8 cellular contexts compared by ENCODE assay signal in genomic region chr17:81927145-81927652, GRCh38. TPM values are rescaled to one million over a fixed set of nuclear protein-coding genes. Genes with fewer than 3 reads are reported as not detected.
DNase-seq lines count a peak whose midpoint lies in the region; ATAC-seq, FAIRE-seq and TF ChIP-seq lines count a peak whose summit lies in the region.

No MANE protein-coding gene starts in this region.

- no peak overlapping the region for H3K27ac Mint-ChIP-seq in activated CD4-positive, alpha-beta T cell treated with anti-CD3 and anti-CD28 coated beads, Interleukin-2, amount 10 ng/mL, durations not matched to agents 24 days and 14 days
- H3K27ac Mint-ChIP-seq in activated naive CD8-positive, alpha-beta T cell treated with anti-CD3 and anti-CD28 coated beads, Interleukin-2, amount 10 ng/mL, durations not matched to agents 7 days and 5 days: no peak overlapping the region

- H3K4me1 ChIP-seq in kidney (ENCODE audit: control insufficient read depth in 1 of 2, insufficient read depth in 1 of 2, low read depth in 1 of 2, low read length in 2 of 2): peaks cover 23 to 37% of the 10 kb centered on the region in 2 donors
- H3K4me1 ChIP-seq in transverse colon: peaks cover 34 to 64% (median 57%) of the 10 kb centered on the region in 4 donors

- ATAC-seq in HG03097 (IDR thresholded peaks at IDR 0.05; ENCODE audit: low FRiP score, unreplicated experiment) (peak; percentile 7), sciatic nerve (no peak)
- peak; percentile 4 for ATAC-seq in activated naive CD8-positive, alpha-beta T cell treated with anti-CD3 and anti-CD28 coated beads, Interleukin-2, amount 10 ng/mL, durations not matched to agents 7 days and 5 days (ENCODE audit: low read depth)

- WGBS in transverse colon (ENCODE audit: low coverage in 1 of 2), 2 donors: 0% methylated on average over 8 of the region's 80 CpGs; no CpG with 5 or more reads in 1 of the 2 donors

- peaks cover 17% of the 10 kb centered on the region for H3K27me3 ChIP-seq in transverse colon

- TF ChIP-seq POLR2A in transverse colon (IDR thresholded peaks at IDR 0.05): no peak

- peak overlapping the region; percentile 25 to 80 for H3K9ac ChIP-seq in kidney (ENCODE audit: low read length in 2 of 2)

- POLR2A ChIA-PET in activated naive CD8-positive, alpha-beta T cell treated with anti-CD3 and anti-CD28 coated beads, Interleukin-2, amount 10 ng/mL, durations not matched to agents 7 days and 5 days (lab: Charles Lee): interaction anchor here (0.5 to 3.7 kb wide), 14 partner anchors 9 to 119 kb away, joined by 3 to 20 read pairs (median 4); partner anchors contain the start of genes ALYREF, ANAPC11, ARHGDIA and DCXR

- H3K4me3 Mint-ChIP-seq in activated CD4-positive, alpha-beta T cell treated with anti-CD3 and anti-CD28 coated beads, Interleukin-2, amount 10 ng/mL, durations not matched to agents 24 days and 14 days: peak overlapping the region; percentile 73
- H3K4me3 Mint-ChIP-seq in activated naive CD8-positive, alpha-beta T cell treated with anti-CD3 and anti-CD28 coated beads, Interleukin-2, amount 10 ng/mL, durations not matched to agents 7 days and 5 days: no peak overlapping the region

- no peak for TF ChIP-seq CTCF in kidney (IDR thresholded peaks at IDR 0.05; ENCODE audit: borderline replicate concordance, extremely low read depth, insufficient read depth)
- TF ChIP-seq CTCF in transverse colon (IDR thresholded peaks at IDR 0.05): no peak

- intact Hi-C loops in activated CD4-positive, alpha-beta T cell treated with anti-CD3 and anti-CD28 coated beads, Interleukin-2, amount 10 ng/mL, durations not matched to agents 24 days and 14 days (cut with micrococcal nuclease): loop anchor here (2.0 to 5.0 kb wide), 3 partner anchors 16 to 94 kb away; partner anchors contain the start of genes ARHGDIA, MCRIP1 and PCYT2
- intact Hi-C loops in kidney (cut with DNase I): no loop called here
- intact Hi-C loops in transverse colon (cut with DNase I; ENCODE audit: low total_unique reads): no loop called here
- intact Hi-C loops in sciatic nerve (cut with DNase I): no loop called here

- H3K9me3 ChIP-seq in kidney (ENCODE audit: control insufficient read depth in 1 of 2, low read length in 2 of 2): no peaks in the 10 kb centered on the region
- no peaks in the 10 kb centered on the region for H3K9me3 ChIP-seq in transverse colon

- H3K4me3 ChIP-seq in kidney (ENCODE audit: low read length in 2 of 2) (peak overlapping the region; percentile 59 to 68), transverse colon (peak overlapping the region; percentile 71 to 99 (median 82))

- peaks cover 6% of the 10 kb centered on the region for H3K36me3 Mint-ChIP-seq in activated CD4-positive, alpha-beta T cell treated with anti-CD3 and anti-CD28 coated beads, Interleukin-2, amount 10 ng/mL, durations not matched to agents 24 days and 14 days (ENCODE audit: low read depth)
- H3K36me3 Mint-ChIP-seq in activated naive CD8-positive, alpha-beta T cell treated with anti-CD3 and anti-CD28 coated beads, Interleukin-2, amount 10 ng/mL, durations not matched to agents 7 days and 5 days: no peaks in the 10 kb centered on the region

- no peaks in the 10 kb centered on the region for H3K9me3 Mint-ChIP-seq in activated CD4-positive, alpha-beta T cell treated with anti-CD3 and anti-CD28 coated beads, Interleukin-2, amount 10 ng/mL, durations not matched to agents 24 days and 14 days
- H3K9me3 Mint-ChIP-seq in activated naive CD8-positive, alpha-beta T cell treated with anti-CD3 and anti-CD28 coated beads, Interleukin-2, amount 10 ng/mL, durations not matched to agents 7 days and 5 days: no peaks in the 10 kb centered on the region

- peaks cover 26% of the 10 kb centered on the region for H3K4me1 Mint-ChIP-seq in activated CD4-positive, alpha-beta T cell treated with anti-CD3 and anti-CD28 coated beads, Interleukin-2, amount 10 ng/mL, durations not matched to agents 24 days and 14 days
- H3K4me1 Mint-ChIP-seq in activated naive CD8-positive, alpha-beta T cell treated with anti-CD3 and anti-CD28 coated beads, Interleukin-2, amount 10 ng/mL, durations not matched to agents 7 days and 5 days: peaks cover 15% of the 10 kb centered on the region

- peaks cover 6% of the 10 kb centered on the region for H3K27me3 Mint-ChIP-seq in activated CD4-positive, alpha-beta T cell treated with anti-CD3 and anti-CD28 coated beads, Interleukin-2, amount 10 ng/mL, durations not matched to agents 24 days and 14 days
- no peaks in the 10 kb centered on the region for H3K27me3 Mint-ChIP-seq in activated naive CD8-positive, alpha-beta T cell treated with anti-CD3 and anti-CD28 coated beads, Interleukin-2, amount 10 ng/mL, durations not matched to agents 7 days and 5 days

- H3K27ac ChIP-seq in kidney (ENCODE audit: low read depth in 2 of 2, low read length in 2 of 2): peak overlapping the region; percentile 78 to 91
- peak overlapping the region; percentile 97 to 99 (median 97) for H3K27ac ChIP-seq in transverse colon

- DNase-seq in activated CD4-positive, alpha-beta T cell treated with anti-CD3 and anti-CD28 coated beads, Interleukin-2, amount 10 ng/mL, durations not matched to agents 24 days and 14 days: no peak
- DNase-seq in activated CD4-positive, alpha-beta T cell treated with anti-CD3 and anti-CD28 coated beads, Interleukin-2, amount 50 U/mL, for 48 hours: no peak
- DNase-seq in activated naive CD8-positive, alpha-beta T cell treated with anti-CD3 and anti-CD28 coated beads, Interleukin-2, amount 10 ng/mL, durations not matched to agents 7 days and 5 days: no peak
- DNase-seq in kidney (no peak), transverse colon (no peak), sciatic nerve (ENCODE audit: low spot score) (no peak), superior temporal gyrus (ENCODE audit: extremely low spot score) (no peak)

- in situ Hi-C loops in transverse colon (cut with MboI; ENCODE audit: low pct_ligation_motif_present in 1 of 4, low pct_unique_long_range_greater_than_20kb in 1 of 4, low sequenced_read_pairs in 3 of 4): no loop called here

- no peak for TF ChIP-seq EP300 in transverse colon (IDR thresholded peaks at IDR 0.05; ENCODE audit: low read depth)

- H3K36me3 ChIP-seq in kidney (ENCODE audit: control insufficient read depth in 1 of 2, insufficient read depth in 2 of 2, low read length in 2 of 2): peaks cover 2% of the 10 kb centered on the region in 2 donors
- H3K36me3 ChIP-seq in transverse colon: peaks cover 0 to 6% (median under 1%) of the 10 kb centered on the region in 4 donors

- no peak for FAIRE-seq in kidney (lab: Jason Lieb, UNC)

RNA-seq across cellular contexts. Expression of gene MAFG, which starts 0.3 kb away (rescaled TPM):
- total RNA-seq in activated CD4-positive, alpha-beta T cell treated with anti-CD3 and anti-CD28 coated beads, Interleukin-2, amount 10 ng/mL, durations not matched to agents 24 days and 14 days: 32.5 and 33.3 TPM in 2 replicates
- total RNA-seq in activated naive CD8-positive, alpha-beta T cell treated with anti-CD3 and anti-CD28 coated beads, Interleukin-2, amount 10 ng/mL, durations not matched to agents 7 days and 5 days: 10 to 100 TPM; 18.3 to 20.4 TPM
- total RNA-seq in kidney: 18.2 TPM
- polyA plus RNA-seq in kidney (ENCODE audit: insufficient read depth, low read depth, low replicate concordance): 8.3 TPM
- 10 to 100 TPM; 22.4 to 34.4 (median 24.3) TPM for total RNA-seq in transverse colon
- total RNA-seq in sciatic nerve: 27.8 TPM

RNA-seq across cellular contexts. Expression of gene SIRT7, which starts 9.2 kb away (rescaled TPM):
- total RNA-seq in activated CD4-positive, alpha-beta T cell treated with anti-CD3 and anti-CD28 coated beads, Interleukin-2, amount 10 ng/mL, durations not matched to agents 24 days and 14 days: 54.9 and 58.2 TPM in 2 replicates
- total RNA-seq in activated naive CD8-positive, alpha-beta T cell treated with anti-CD3 and anti-CD28 coated beads, Interleukin-2, amount 10 ng/mL, durations not matched to agents 7 days and 5 days: 10 to 100 TPM; 64.8 to 65.2 TPM
- 25.2 TPM for total RNA-seq in kidney
- 17.4 TPM for polyA plus RNA-seq in kidney (ENCODE audit: insufficient read depth, low read depth, low replicate concordance)
- 100 to 1,000 TPM in 2 of 4 donors, 10 to 100 TPM in 2; 76.5 to 315 (median 172) TPM for total RNA-seq in transverse colon
- 17.7 TPM for total RNA-seq in sciatic nerve

RNA-seq across cellular contexts. Expression of gene PYCR1, which starts 9.9 kb away (rescaled TPM):
- 136 and 138 TPM in 2 replicates for total RNA-seq in activated CD4-positive, alpha-beta T cell treated with anti-CD3 and anti-CD28 coated beads, Interleukin-2, amount 10 ng/mL, durations not matched to agents 24 days and 14 days
- total RNA-seq in activated naive CD8-positive, alpha-beta T cell treated with anti-CD3 and anti-CD28 coated beads, Interleukin-2, amount 10 ng/mL, durations not matched to agents 7 days and 5 days: 10 to 100 TPM; 12.1 to 17.8 TPM
- total RNA-seq in kidney (14.2 TPM), transverse colon (100 to 1,000 TPM in 1 of 4 donors, 10 to 100 TPM in 2, not detected in 1; 16.4 to 257 (median 20.5) TPM), sciatic nerve (8.0 TPM)
- 7.9 TPM for polyA plus RNA-seq in kidney (ENCODE audit: insufficient read depth, low read depth, low replicate concordance)

RNA-seq across cellular contexts. Expression of gene PCYT2, which starts 16.0 kb away (rescaled TPM):
- total RNA-seq in activated CD4-positive, alpha-beta T cell treated with anti-CD3 and anti-CD28 coated beads, Interleukin-2, amount 10 ng/mL, durations not matched to agents 24 days and 14 days: 43.0 and 46.5 TPM in 2 replicates
- 10 to 100 TPM; 39.3 to 44.5 TPM for total RNA-seq in activated naive CD8-positive, alpha-beta T cell treated with anti-CD3 and anti-CD28 coated beads, Interleukin-2, amount 10 ng/mL, durations not matched to agents 7 days and 5 days
- total RNA-seq in kidney (28.4 TPM), transverse colon (100 to 1,000 TPM in 1 of 4 donors, 10 to 100 TPM in 3; 37.2 to 424 (median 77.1) TPM), sciatic nerve (34.1 TPM)
- polyA plus RNA-seq in kidney (ENCODE audit: insufficient read depth, low read depth, low replicate concordance): 104 TPM

RNA-seq across cellular contexts. Expression of gene MYADML2, which starts 19.8 kb away (rescaled TPM):
- not detected in 2 replicates for total RNA-seq in activated CD4-positive, alpha-beta T cell treated with anti-CD3 and anti-CD28 coated beads, Interleukin-2, amount 10 ng/mL, durations not matched to agents 24 days and 14 days
- total RNA-seq in activated naive CD8-positive, alpha-beta T cell treated with anti-CD3 and anti-CD28 coated beads, Interleukin-2, amount 10 ng/mL, durations not matched to agents 7 days and 5 days: not detected
- total RNA-seq in kidney (not detected), transverse colon (not detected), sciatic nerve (not detected)
- polyA plus RNA-seq in kidney (ENCODE audit: insufficient read depth, low read depth, low replicate concordance): not detected
